ENCODE assay signal across 17 cellular contexts in the genomic region with DNA sequence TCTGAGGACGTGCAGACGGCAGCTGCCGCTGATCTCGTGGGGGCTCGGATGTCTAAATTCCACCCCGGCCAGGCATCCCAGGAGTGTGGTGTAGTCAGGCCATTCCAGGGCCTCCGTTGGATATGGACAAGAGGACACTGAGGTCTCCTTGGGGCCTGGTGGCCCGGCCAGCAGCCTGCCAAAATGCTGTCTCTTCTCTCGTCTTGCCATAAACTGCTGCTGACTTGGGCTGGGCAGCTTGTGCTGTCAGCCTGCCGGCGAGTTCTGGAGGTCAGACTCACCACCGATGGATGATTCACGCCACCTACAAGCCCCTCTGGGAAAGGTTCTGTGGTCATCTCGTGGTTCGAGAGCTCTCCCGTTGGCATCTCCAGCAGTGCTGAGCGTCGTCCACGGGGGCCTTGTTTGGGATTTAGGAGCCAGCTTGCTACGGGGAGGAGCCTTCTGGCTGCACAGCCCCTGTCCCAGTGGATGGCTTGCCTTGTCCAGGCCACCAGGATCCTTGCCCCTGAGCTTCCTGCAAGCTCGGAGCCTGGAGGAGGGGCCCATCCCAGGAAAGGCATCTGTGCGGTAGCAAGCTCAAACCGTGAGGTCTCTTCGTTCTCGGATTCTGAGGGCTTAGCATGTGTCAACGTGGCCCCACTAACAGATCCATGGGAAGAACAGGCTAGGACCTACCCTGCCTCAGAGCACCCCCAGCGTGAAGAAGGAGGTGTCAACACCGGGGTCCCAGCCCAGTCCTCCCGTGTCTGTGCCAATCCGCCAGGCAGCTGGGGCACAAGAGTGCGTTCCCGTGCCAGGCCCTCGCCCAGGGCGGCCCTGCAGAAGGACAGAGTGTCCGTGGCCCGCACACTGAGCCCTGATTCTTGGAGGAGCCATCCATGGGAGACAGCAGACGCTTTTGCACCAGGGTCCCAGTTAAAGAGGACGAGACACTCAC.
DNase-seq lines count a peak whose midpoint lies in the region; ATAC-seq, FAIRE-seq and TF ChIP-seq lines count a peak whose summit lies in the region.
"Had no signal": no experiment of that assay in that cellular context is flagged by ENCODE, and none has a peak within 500 bp of the region (broad histone marks: within the 10 kb centered on the region; RNA-seq: fewer than 3 reads in every experiment).

No MANE protein-coding gene starts in this region.

- H3K36me3 ChIP-seq in aorta (ENCODE audit: control insufficient read depth in 1 of 2, insufficient read depth in 2 of 2, low read length in 1 of 2), result no peaks in the 10 kb centered on the region

- POLR2A ChIA-PET in WTC11 (lab: Charles Lee), result no interaction called here

- H3K4me1 ChIP-seq in aorta (ENCODE audit: control insufficient read depth in 1 of 2, insufficient read depth in 2 of 2, low read length in 2 of 2), result no peaks in the 10 kb centered on the region
- H3K4me1 ChIP-seq: Caco-2 had no signal

- ATAC-seq in left cardiac atrium (no peak), WTC11 (no peak), aorta (ENCODE audit: low FRiP score) (no peak)
- ATAC-seq: GM12878, K562 had no signal

- H3K27me3 ChIP-seq in aorta (ENCODE audit: control insufficient read depth in 1 of 2, insufficient read depth in 2 of 2, low read length in 1 of 2), result no peaks in the 10 kb centered on the region

- no peak overlapping the region for H3K4me3 ChIP-seq in aorta (ENCODE audit: low read length in 2 of 2)
- H3K4me3 ChIP-seq: GM12878, K562 had no signal

- intact Hi-C loops in cardiac septum (cut with DNase I) (no loop called here), left cardiac atrium (cut with DNase I) (no loop called here), aorta (cut with DNase I) (no loop called here)

- H3K27ac ChIP-seq in aorta (ENCODE audit: low read depth in 1 of 2, low read length in 2 of 2), result no peak overlapping the region
- H3K27ac ChIP-seq: HL-60 had no signal

- H3K4me1 Mint-ChIP-seq in WTC11, result peaks cover 12% of the 10 kb centered on the region
- peaks cover 27% of the 10 kb centered on the region for H3K4me1 Mint-ChIP-seq in nephron progenitor cell

- no peaks in the 10 kb centered on the region for H3K27me3 Mint-ChIP-seq in WTC11 (ENCODE audit: low read depth)
- H3K27me3 Mint-ChIP-seq in nephron progenitor cell (ENCODE audit: low read depth, poor library complexity), result no peaks in the 10 kb centered on the region

- H3K36me3 Mint-ChIP-seq in WTC11, result peaks cover 13% of the 10 kb centered on the region
- H3K36me3 Mint-ChIP-seq in nephron progenitor cell (ENCODE audit: low read depth), result peaks cover 4% of the 10 kb centered on the region

- DNase-seq in cardiac septum (ENCODE audit: low spot score) (peak; percentile 67), left cardiac atrium (no peak), WTC11 (ENCODE audit: low spot score) (no peak), nephron progenitor cell (no peak), aorta (peak; percentile 34 to 59), GM19239 (ENCODE audit: insufficient read length, low spot score) (no peak), DMS 273 treated with DMSO at 0.1 percent for 48 hours (lab: John Stamatoyannopoulos, UW) (no peak)
- DNase-seq: Caco-2, DMS53, NCI-H1436 treated with DMSO at 0.1 percent for 48 hours, NCI-H2081, NCI-H524 had no signal

- no peak overlapping the region for H3K4me3 Mint-ChIP-seq in WTC11
- no peak overlapping the region for H3K4me3 Mint-ChIP-seq in nephron progenitor cell

- H3K9me3 ChIP-seq in aorta (ENCODE audit: control insufficient read depth, low read length), result no peaks in the 10 kb centered on the region
- H3K9me3 ChIP-seq: Caco-2 had no signal

- 89% methylated on average over 38 of the region's 38 CpGs for WGBS in aorta, 2 donors

- H3K9me3 Mint-ChIP-seq in WTC11 (peaks cover 12% of the 10 kb centered on the region), nephron progenitor cell (peaks cover 14% of the 10 kb centered on the region)

- FAIRE-seq in GM19239 (lab: Jason Lieb, UNC), result no peak
- FAIRE-seq: GM12878, GM18507, K562, RCC 7860 had no signal

- H3K27ac Mint-ChIP-seq in WTC11, result 0 out of 2 replicates have a peak overlapping the region, but pooled peaks have one; percentile 72
- H3K27ac Mint-ChIP-seq in nephron progenitor cell, result peak overlapping the region; percentile 50

- CTCF ChIA-PET in WTC11 (lab: Charles Lee), result interaction anchor here (0.7 to 0.9 kb wide), 2 partner anchors 13 to 68 kb away, joined by 3 to 4 read pairs; no protein-coding TSS in a partner anchor

- TF ChIP-seq CTCF in WTC11 (IDR thresholded peaks at IDR 0.05) (no peak), nephron progenitor cell (IDR thresholded peaks at IDR 0.05) (no peak)

TF ChIP-seq in WTC11, 78 proteins besides CTCF, POLR2A, EP300 and RAD21:
- TF ChIP-seq HMGA2 (CRISPR knock-in tag; IDR thresholded peaks at IDR 0.05) (no peak), ZNF219 (CRISPR knock-in tag; IDR thresholded peaks at IDR 0.05; ENCODE audit: borderline replicate concordance) (no peak), E2F5 (CRISPR knock-in tag; IDR thresholded peaks at IDR 0.05) (no peak), RELA (CRISPR knock-in tag; IDR thresholded peaks at IDR 0.05; ENCODE audit: borderline replicate concordance) (no peak), KAT7 (CRISPR knock-in tag; IDR thresholded peaks at IDR 0.05; ENCODE audit: borderline replicate concordance) (no peak), CREB1 (CRISPR knock-in tag; IDR thresholded peaks at IDR 0.05) (no peak), FOXP1 (CRISPR knock-in tag; IDR thresholded peaks at IDR 0.05; ENCODE audit: borderline replicate concordance) (no peak)
- TF ChIP-seq, protein P1, sequence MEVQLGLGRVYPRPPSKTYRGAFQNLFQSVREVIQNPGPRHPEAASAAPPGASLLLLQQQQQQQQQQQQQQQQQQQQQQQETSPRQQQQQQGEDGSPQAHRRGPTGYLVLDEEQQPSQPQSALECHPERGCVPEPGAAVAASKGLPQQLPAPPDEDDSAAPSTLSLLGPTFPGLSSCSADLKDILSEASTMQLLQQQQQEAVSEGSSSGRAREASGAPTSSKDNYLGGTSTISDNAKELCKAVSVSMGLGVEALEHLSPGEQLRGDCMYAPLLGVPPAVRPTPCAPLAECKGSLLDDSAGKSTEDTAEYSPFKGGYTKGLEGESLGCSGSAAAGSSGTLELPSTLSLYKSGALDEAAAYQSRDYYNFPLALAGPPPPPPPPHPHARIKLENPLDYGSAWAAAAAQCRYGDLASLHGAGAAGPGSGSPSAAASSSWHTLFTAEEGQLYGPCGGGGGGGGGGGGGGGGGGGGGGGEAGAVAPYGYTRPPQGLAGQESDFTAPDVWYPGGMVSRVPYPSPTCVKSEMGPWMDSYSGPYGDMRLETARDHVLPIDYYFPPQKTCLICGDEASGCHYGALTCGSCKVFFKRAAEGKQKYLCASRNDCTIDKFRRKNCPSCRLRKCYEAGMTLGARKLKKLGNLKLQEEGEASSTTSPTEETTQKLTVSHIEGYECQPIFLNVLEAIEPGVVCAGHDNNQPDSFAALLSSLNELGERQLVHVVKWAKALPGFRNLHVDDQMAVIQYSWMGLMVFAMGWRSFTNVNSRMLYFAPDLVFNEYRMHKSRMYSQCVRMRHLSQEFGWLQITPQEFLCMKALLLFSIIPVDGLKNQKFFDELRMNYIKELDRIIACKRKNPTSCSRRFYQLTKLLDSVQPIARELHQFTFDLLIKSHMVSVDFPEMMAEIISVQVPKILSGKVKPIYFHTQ (CRISPR knock-in tag; IDR thresholded peaks at IDR 0.05), result no peak
- TF ChIP-seq, protein P2, sequence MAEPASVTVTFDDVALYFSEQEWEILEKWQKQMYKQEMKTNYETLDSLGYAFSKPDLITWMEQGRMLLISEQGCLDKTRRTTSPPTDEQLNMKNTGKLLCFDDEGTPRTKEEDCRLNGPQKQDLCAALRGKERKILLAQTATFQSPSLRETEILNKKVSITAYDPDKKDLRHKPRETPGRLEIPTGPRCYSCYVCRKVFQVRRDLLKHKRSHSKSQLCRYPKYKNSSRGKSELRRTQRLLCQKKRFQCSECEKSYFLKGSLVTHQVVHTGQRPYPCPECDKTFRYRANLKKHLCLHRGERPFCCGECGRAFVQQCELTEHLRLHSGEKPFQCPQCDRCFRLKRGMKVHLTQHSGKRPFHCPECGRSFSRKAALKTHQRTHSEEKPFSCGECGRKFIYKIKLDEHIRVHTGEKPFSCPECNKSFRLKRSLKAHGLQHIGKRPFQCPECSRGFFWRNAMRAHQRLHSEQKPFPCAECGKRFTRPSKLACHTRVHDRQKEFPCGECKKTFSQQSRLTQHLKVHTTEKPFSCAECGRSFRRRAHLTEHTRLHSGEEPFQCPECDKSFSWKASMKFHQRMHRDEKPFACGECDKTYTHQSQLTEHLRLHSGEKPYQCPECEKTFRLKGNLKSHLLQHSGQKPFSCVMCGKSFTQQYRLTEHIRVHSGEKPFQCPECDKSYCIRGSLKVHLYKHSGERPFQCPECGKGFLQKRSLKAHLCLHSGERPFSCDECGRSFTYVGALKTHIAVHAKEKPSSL (CRISPR knock-in tag; conservative IDR thresholded peaks at IDR 0.05), result no peak

Comparison
In these comparisons a context has a peak if more than half of its experiments do, and no peak if none do; other contexts are left out.
1. DNase-seq: peak in cardiac septum (single experiment) and aorta (2 of 2); none in left cardiac atrium (single experiment), WTC11 (single experiment), nephron progenitor cell (single experiment), GM19239 (single experiment) and DMS 273 treated with DMSO at 0.1 percent for 48 hours (single experiment).